In the genomic region with DNA sequence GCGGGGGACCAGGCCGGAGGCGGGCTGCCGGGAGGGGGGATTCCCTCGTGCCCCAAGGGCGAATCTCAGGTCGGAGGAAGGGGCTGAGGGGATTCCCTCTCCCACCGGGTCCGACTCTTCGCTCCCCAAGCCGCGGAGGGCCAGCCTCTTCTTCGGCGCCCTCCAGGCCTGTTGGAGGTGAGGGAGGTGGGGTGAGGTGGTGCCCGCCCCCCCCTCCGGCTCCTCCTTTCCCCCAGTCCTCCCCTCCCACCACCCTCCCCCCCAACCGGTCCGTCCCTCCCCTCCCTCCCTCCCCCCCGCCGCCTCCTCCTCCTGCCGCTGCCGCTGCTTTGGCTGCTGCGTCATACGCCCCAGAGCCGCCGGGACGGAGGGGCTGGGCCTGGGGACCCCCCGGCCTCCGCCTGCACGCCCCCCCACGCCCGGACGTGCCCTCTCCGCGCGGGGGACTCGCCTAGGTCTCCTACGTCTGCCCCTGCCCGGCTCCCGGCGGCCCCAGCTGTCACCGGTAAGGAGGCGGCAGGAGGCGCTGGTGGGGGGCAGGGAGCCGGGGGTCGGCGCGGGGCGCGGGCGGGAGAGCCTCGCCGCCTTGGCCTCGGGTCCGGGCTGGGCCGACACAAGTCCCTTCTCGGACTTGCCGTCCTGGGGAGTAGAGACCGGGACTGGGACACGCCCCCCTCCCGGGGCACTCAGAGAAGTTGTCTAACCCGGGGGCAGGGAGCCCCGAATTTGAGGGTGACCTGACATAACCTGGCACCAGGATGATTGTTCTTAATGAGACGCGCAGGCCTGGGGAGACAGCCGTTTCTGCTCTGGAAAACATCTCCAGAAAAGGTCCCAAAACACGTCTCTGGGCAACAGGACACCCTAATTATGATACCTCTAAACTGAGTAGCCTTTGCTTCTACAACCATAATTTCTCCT, we compare ENCODE assay signal across 8 cellular contexts.
DNase-seq lines count a peak whose midpoint lies in the region; ATAC-seq and TF ChIP-seq lines count a peak whose summit lies in the region.

A gene (plus strand): TSS at position 304 of the 921 bp plus-strand sequence. CDS start 1,250 bp downstream, outside the sequence.

- ATAC-seq in DND-41 (ENCODE audit: insufficient read depth, low read depth) (peak; percentile 32), HG03354 (IDR thresholded peaks at IDR 0.05; ENCODE audit: poor library complexity, severe bottlenecking, unreplicated experiment) (peak; percentile 42), RWPE2 (ENCODE audit: low read depth) (peak; percentile 24)

- H3K9me3 ChIP-seq in DND-41 (ENCODE audit: insufficient read depth, low read length, severe bottlenecking) (no peaks in the 10 kb centered on the region), RWPE2 (ENCODE audit: severe bottlenecking) (no peaks in the 10 kb centered on the region), iPS-18c (ENCODE audit: control insufficient read depth, insufficient read depth, low read length) (no peaks in the 10 kb centered on the region)

- peak within 1 kb of the TSS; percentile 87 for H3K9ac ChIP-seq in DND-41 (ENCODE audit: low read depth, low read length)

- peak within 1 kb of the TSS; percentile 89 for H3K4me2 ChIP-seq in DND-41 (ENCODE audit: insufficient read depth, low read length)

- H3K27ac ChIP-seq in DND-41 (ENCODE audit: low read length), result peak within 1 kb of the TSS; percentile 100
- H3K27ac ChIP-seq in RWPE2 (ENCODE audit: poor library complexity, severe bottlenecking), result peak within 1 kb of the TSS; percentile 74
- H3K27ac ChIP-seq in skin epidermis, result peak within 1 kb of the TSS; percentile 85 to 99 (median 95)

- H3K27me3 ChIP-seq in DND-41 (ENCODE audit: insufficient read depth, low read length, poor library complexity) (no peaks in the 10 kb centered on the region), RWPE2 (ENCODE audit: insufficient read depth, poor library complexity, severe bottlenecking) (no peaks in the 10 kb centered on the region)

- H4K20me1 ChIP-seq in DND-41 (ENCODE audit: insufficient read depth, low read length), result peaks cover 23% of the 10 kb centered on the region; the same call in 1 of the 2 replicates

- TF ChIP-seq CTCF in DND-41 (IDR thresholded peaks at IDR 0.05; ENCODE audit: borderline replicate concordance, extremely low read depth, low read length, poor library complexity, severe bottlenecking) (peak; percentile 19), RWPE2 (IDR thresholded peaks at IDR 0.05; ENCODE audit: poor library complexity, severe bottlenecking) (no peak)

- H3K4me3 ChIP-seq in DND-41 (ENCODE audit: low read depth in 1 of 2, low read length in 2 of 2), result peak within 1 kb of the TSS; percentile 69 to 75
- H3K4me3 ChIP-seq in RWPE2 (ENCODE audit: severe bottlenecking), result peak within 1 kb of the TSS; percentile 60
- peak within 1 kb of the TSS; percentile 56 for H3K4me3 ChIP-seq in iPS-18c (ENCODE audit: insufficient read depth, low read depth, low read length)
- H3K4me3 ChIP-seq in skin epidermis, result peak within 1 kb of the TSS; percentile 67 to 95 (median 85)

- DNase-seq in DND-41, result peak; percentile 78
- DNase-seq in GM19238 (ENCODE audit: insufficient read length, low spot score), result peak; percentile 71
- no peak for DNase-seq in RWPE2 (ENCODE audit: low spot score)
- DNase-seq in T47D (ENCODE audit: low read depth in 1 of 2, low spot score in 1 of 2), result peak; percentile 51 to 90
- no peak for DNase-seq in T-helper 9 cell

- H3K4me1 ChIP-seq in DND-41 (ENCODE audit: insufficient read depth, low read length), result peaks cover 51% of the 10 kb centered on the region
- H3K4me1 ChIP-seq in RWPE2 (ENCODE audit: insufficient read depth, poor library complexity, severe bottlenecking), result no peaks in the 10 kb centered on the region

- in situ Hi-C loops in T47D (cut with HindIII; ENCODE audit: low pct_unique_long_range_greater_than_20kb, low sequenced_read_pairs), result no loop called here

- H3K36me3 ChIP-seq in DND-41 (ENCODE audit: insufficient read depth, low read length), result peaks cover 62% of the 10 kb centered on the region
- peaks cover 59% of the 10 kb centered on the region for H3K36me3 ChIP-seq in RWPE2 (ENCODE audit: low read depth)

- H2AFZ ChIP-seq in DND-41 (ENCODE audit: low read depth, low read length), result peak within 1 kb of the TSS; percentile 90

- H3K79me2 ChIP-seq in DND-41 (ENCODE audit: insufficient read depth, low read length), result peaks cover 37% of the 10 kb centered on the region

Comparison
In these comparisons a context has a peak if more than half of its experiments do, and no peak if none do; other contexts are left out.
1. DNase-seq: peak in DND-41 (single experiment), GM19238 (single experiment) and T47D (2 of 2); none in RWPE2 (single experiment) and T-helper 9 cell (single experiment).
2. Peak in every context shown above with its lines, with median percentiles within 50 percentile points of each other: ATAC-seq, H3K27ac ChIP-seq and H3K4me3 ChIP-seq.